ENCODE assay signal across 23 cellular contexts in the genomic region with DNA sequence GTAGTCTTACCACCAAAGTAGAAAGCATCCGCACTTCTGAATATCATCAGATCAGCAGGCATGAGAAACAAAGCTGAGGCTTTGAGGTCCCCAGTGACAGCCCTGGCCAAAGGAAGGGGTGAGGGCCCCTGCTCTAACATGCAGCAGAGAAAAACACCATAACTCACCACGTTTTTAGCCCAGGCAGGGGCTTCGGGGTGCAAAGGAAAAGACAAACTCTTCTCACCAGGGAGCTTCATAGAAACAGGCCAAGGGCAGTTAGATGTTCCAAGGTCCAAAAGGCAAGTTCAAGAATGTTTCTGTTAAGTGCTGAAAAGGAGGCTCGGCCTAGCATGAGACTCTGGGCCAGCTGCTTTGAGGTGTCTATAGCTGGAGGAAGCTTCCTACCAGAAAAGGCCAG.
"Had no signal": no experiment of that assay in that cellular context is flagged by ENCODE, and none has a peak within 500 bp of the region (broad histone marks: within the 10 kb centered on the region; RNA-seq: fewer than 3 reads in every experiment).

No MANE protein-coding gene starts in this region.

- H3K9me3 ChIP-seq: SK-N-SH had no signal

- DNase-seq: IMR-90, Karpas-422, KG1, MV-4-11, NCI-H1048, NCI-H1105, NCI-H1417, NCI-H1436 treated with DMSO at 0.1 percent for 48 hours, NCI-H1694, NCI-H187 treated with DMSO at 0.1 percent for 48 hours, NCI-H2081, NCI-H2107, NCI-H2227 treated with DMSO at 0.1 percent for 48 hours, NCI-H510A, NCI-H524 treated with DMSO at 0.1 percent for 48 hours, NCI-H69, NCI-H774, PC-3, SHP77, SK-N-SH had no signal

- FAIRE-seq: HepG2 had no signal

- H3K9ac ChIP-seq: SK-N-SH had no signal

- ATAC-seq: HepG2, Panc1, PC-3 had no signal

- H3K27ac ChIP-seq: RWPE1 had no signal

- H3K4me2 ChIP-seq: SK-N-SH had no signal

- H3K9me2 ChIP-seq: SK-N-SH had no signal
